8 cellular contexts compared by ENCODE assay signal in genomic region chr10:67884842-67885680, GRCh38. TPM values are rescaled to one million over a fixed set of nuclear protein-coding genes. Genes with fewer than 3 reads are reported as not detected.
DNase-seq lines count a peak whose midpoint lies in the region; ATAC-seq and TF ChIP-seq lines count a peak whose summit lies in the region.

No MANE protein-coding gene starts in this region.

- peak overlapping the region; percentile 87 for H3K4me3 ChIP-seq in DOHH2 (ENCODE audit: low read length)
- peak overlapping the region; percentile 94 for H3K4me3 ChIP-seq in GM23338
- peak overlapping the region; percentile 90 for H3K4me3 ChIP-seq in Karpas-422 (ENCODE audit: low read length)

- H3K4me1 ChIP-seq in DOHH2 (ENCODE audit: control insufficient read depth, low read length) = peaks cover 20% of the 10 kb centered on the region
- H3K4me1 ChIP-seq in GM23338 (ENCODE audit: insufficient read depth) = peaks cover 19% of the 10 kb centered on the region
- H3K4me1 ChIP-seq in Karpas-422 (ENCODE audit: low read length) = peaks cover 15% of the 10 kb centered on the region
- no peaks in the 10 kb centered on the region for H3K4me1 ChIP-seq in foreskin keratinocyte

- H3K79me2 ChIP-seq in DOHH2 (ENCODE audit: control insufficient read depth, low read length) (peaks cover 53% of the 10 kb centered on the region), GM23338 (replicated peaks; ENCODE audit: insufficient read depth) (peaks cover 52% of the 10 kb centered on the region), Karpas-422 (ENCODE audit: low read length) (peaks cover 48% of the 10 kb centered on the region)

- DNase-seq in GM23338 (ENCODE audit: low spot score) (peak; percentile 84), Karpas-422 (peak; percentile 93), SIG-M5 treated with dmso at 0.1 percent for 504 hours (lab: John Stamatoyannopoulos, UW; ENCODE audit: unreplicated experiment) (peak; percentile 72), foreskin keratinocyte (peak; percentile 30 to 63), neural crest cell (ENCODE audit: low read depth, low spot score) (peak; percentile 60)
- peak; percentile 60 for DNase-seq in activated gamma-delta T cell treated with anti-CD3 and anti-CD28 coated beads, Interleukin-2, amount 50 U/mL, for 16 hours (ENCODE audit: low read depth)
- peak; percentile 84 to 85 for DNase-seq in stimulated activated naive CD8-positive, alpha-beta T cell treated with anti-CD3 and anti-CD28 coated beads, Interleukin-15, amount 100 ng/mL, for 72 hours

- peaks cover 7% of the 10 kb centered on the region; the same call in 1 of the 2 replicates for H4K20me1 ChIP-seq in DOHH2 (ENCODE audit: control insufficient read depth, insufficient read depth, low read depth, low read length)
- peaks cover 39% of the 10 kb centered on the region for H4K20me1 ChIP-seq in GM23338 (replicated peaks; ENCODE audit: insufficient read depth)
- 0 out of 2 replicates have a peak, but pooled peaks cover 3% of the 10 kb centered on the region for H4K20me1 ChIP-seq in Karpas-422 (ENCODE audit: insufficient read depth, low read depth, low read length)

- peaks cover 46% of the 10 kb centered on the region for H3K36me3 ChIP-seq in DOHH2 (ENCODE audit: control insufficient read depth, low read length)
- peaks cover 33% of the 10 kb centered on the region for H3K36me3 ChIP-seq in GM23338 (ENCODE audit: insufficient read depth)
- peaks cover 28% of the 10 kb centered on the region for H3K36me3 ChIP-seq in Karpas-422 (ENCODE audit: insufficient read depth, low read length)

- H3K4me2 ChIP-seq in DOHH2 (ENCODE audit: low read length) (peak overlapping the region; percentile 99), GM23338 (peak overlapping the region; percentile 93), Karpas-422 (ENCODE audit: low read depth, low read length, poor library complexity, severe bottlenecking) (peak overlapping the region; percentile 81)

- H3K9ac ChIP-seq in Karpas-422 (ENCODE audit: low read length) = peak overlapping the region; percentile 84

- H3K9me3 ChIP-seq in DOHH2 (ENCODE audit: control insufficient read depth, insufficient read depth, low read length) (no peaks in the 10 kb centered on the region), Karpas-422 (ENCODE audit: low read length) (no peaks in the 10 kb centered on the region)

- H3K27ac Mint-ChIP-seq in GM23338 (peak overlapping the region; percentile 92), neural crest cell (ENCODE audit: unreplicated experiment) (peak overlapping the region; percentile 94)
- H3K27ac Mint-ChIP-seq in stimulated activated naive CD8-positive, alpha-beta T cell treated with anti-CD3 and anti-CD28 coated beads, Interleukin-15, amount 100 ng/mL, for 72 hours = peak overlapping the region; percentile 93 to 94

- H3K27me3 ChIP-seq in DOHH2 (ENCODE audit: control insufficient read depth, low read length) = no peaks in the 10 kb centered on the region
- H3K27me3 ChIP-seq in GM23338 (ENCODE audit: insufficient read depth) = no peaks in the 10 kb centered on the region
- no peaks in the 10 kb centered on the region for H3K27me3 ChIP-seq in Karpas-422 (ENCODE audit: low read length)
- no peaks in the 10 kb centered on the region for H3K27me3 ChIP-seq in foreskin keratinocyte

- H3K9me2 ChIP-seq in DOHH2 (replicated peaks; ENCODE audit: control insufficient read depth, low read length) = no peaks in the 10 kb centered on the region
- H3K9me2 ChIP-seq in GM23338 (ENCODE audit: insufficient read depth) = no peaks in the 10 kb centered on the region
- H3K9me2 ChIP-seq in Karpas-422 (replicated peaks; ENCODE audit: insufficient read depth, low read length) = no peaks in the 10 kb centered on the region

- ATAC-seq in GM23338 (peak; percentile 67), foreskin keratinocyte (peak; percentile 69)
- peak; percentile 85 for ATAC-seq in stimulated activated naive CD8-positive, alpha-beta T cell treated with anti-CD3 and anti-CD28 coated beads, Interleukin-15, amount 100 ng/mL, for 72 hours

- no peak overlapping the region for H2AFZ ChIP-seq in GM23338
- no peak overlapping the region for H2AFZ ChIP-seq in Karpas-422 (ENCODE audit: low read length)

- H3K4me1 Mint-ChIP-seq in GM23338 (peaks cover 18% of the 10 kb centered on the region), neural crest cell (peaks cover 23% of the 10 kb centered on the region)
- peaks cover 35% of the 10 kb centered on the region for H3K4me1 Mint-ChIP-seq in stimulated activated naive CD8-positive, alpha-beta T cell treated with anti-CD3 and anti-CD28 coated beads, Interleukin-15, amount 100 ng/mL, for 72 hours

- H3K4me3 Mint-ChIP-seq in GM23338 (peak overlapping the region; percentile 89), neural crest cell (peak overlapping the region; percentile 97)
- peak overlapping the region; percentile 89 to 96 for H3K4me3 Mint-ChIP-seq in stimulated activated naive CD8-positive, alpha-beta T cell treated with anti-CD3 and anti-CD28 coated beads, Interleukin-15, amount 100 ng/mL, for 72 hours

- TF ChIP-seq CTCF in DOHH2 (IDR thresholded peaks at IDR 0.05; ENCODE audit: low read depth, low read length, poor library complexity, severe bottlenecking) (no peak), GM23338 (conservative IDR thresholded peaks at IDR 0.05; ENCODE audit: low read depth in 2 of 2) (no peak), foreskin keratinocyte (conservative IDR thresholded peaks at IDR 0.05) (peak; percentile 7), neural crest cell (conservative IDR thresholded peaks at IDR 0.05) (no peak)

- peaks cover 2% of the 10 kb centered on the region; the same call in 1 of the 3 replicates for H3K9me3 Mint-ChIP-seq in GM23338
- H3K9me3 Mint-ChIP-seq in neural crest cell = no peaks in the 10 kb centered on the region
- H3K9me3 Mint-ChIP-seq in stimulated activated naive CD8-positive, alpha-beta T cell treated with anti-CD3 and anti-CD28 coated beads, Interleukin-15, amount 100 ng/mL, for 72 hours = no peaks in the 10 kb centered on the region

- H3K27ac ChIP-seq in DOHH2 (ENCODE audit: low read depth, low read length) (peak overlapping the region; percentile 76), GM23338 (ENCODE audit: low read depth) (peak overlapping the region; percentile 93), Karpas-422 (ENCODE audit: low read length) (peak overlapping the region; percentile 72), foreskin keratinocyte (peak overlapping the region; percentile 65)

- peaks cover 17% of the 10 kb centered on the region for H3F3A ChIP-seq in DOHH2 (ENCODE audit: control insufficient read depth, insufficient read depth)
- peaks cover 9% of the 10 kb centered on the region for H3F3A ChIP-seq in GM23338 (replicated peaks; ENCODE audit: low read depth)

- H3K27me3 Mint-ChIP-seq in GM23338 (ENCODE audit: insufficient read depth, low read depth, poor library complexity) = peaks cover 12% of the 10 kb centered on the region
- no peaks in the 10 kb centered on the region for H3K27me3 Mint-ChIP-seq in neural crest cell (ENCODE audit: low read depth)
- H3K27me3 Mint-ChIP-seq in stimulated activated naive CD8-positive, alpha-beta T cell treated with anti-CD3 and anti-CD28 coated beads, Interleukin-15, amount 100 ng/mL, for 72 hours = no peaks in the 10 kb centered on the region

- H3K36me3 Mint-ChIP-seq in GM23338 (ENCODE audit: low read depth) = peaks cover 49% of the 10 kb centered on the region
- peaks cover 18% of the 10 kb centered on the region for H3K36me3 Mint-ChIP-seq in neural crest cell (ENCODE audit: low read depth)

TF ChIP-seq in GM23338, 12 proteins besides CTCF, POLR2A, EP300 and RAD21:
- no peak for TF ChIP-seq EZH2phosphoT487 (IDR thresholded peaks at IDR 0.05; ENCODE audit: unreplicated experiment)
- TF ChIP-seq, protein P1, sequence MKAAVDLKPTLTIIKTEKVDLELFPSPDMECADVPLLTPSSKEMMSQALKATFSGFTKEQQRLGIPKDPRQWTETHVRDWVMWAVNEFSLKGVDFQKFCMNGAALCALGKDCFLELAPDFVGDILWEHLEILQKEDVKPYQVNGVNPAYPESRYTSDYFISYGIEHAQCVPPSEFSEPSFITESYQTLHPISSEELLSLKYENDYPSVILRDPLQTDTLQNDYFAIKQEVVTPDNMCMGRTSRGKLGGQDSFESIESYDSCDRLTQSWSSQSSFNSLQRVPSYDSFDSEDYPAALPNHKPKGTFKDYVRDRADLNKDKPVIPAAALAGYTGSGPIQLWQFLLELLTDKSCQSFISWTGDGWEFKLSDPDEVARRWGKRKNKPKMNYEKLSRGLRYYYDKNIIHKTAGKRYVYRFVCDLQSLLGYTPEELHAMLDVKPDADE (IDR thresholded peaks at IDR 0.05) = peak; percentile 13; the same call in 1 of the 2 replicates

RNA-seq across cellular contexts. Expression of gene SIRT1, which starts 0.6 kb away (rescaled TPM):
- total RNA-seq in GM23338 (2014; rRNA removed; shearing (Covaris generic)) = 61.6 and 68.0 TPM in 2 replicates
- polyA plus RNA-seq in GM23338 (2016; fragmentation: Nextera tagmentation; extraction: Ambion mirVana) (32.4 and 35.9 TPM in 2 replicates), foreskin keratinocyte (2.3 and 3.4 TPM in 2 replicates)
- total RNA-seq in Karpas-422 (2014; rRNA removed; shearing (Covaris generic); ENCODE audit: low replicate concordance) = 14.9 and 29.0 TPM in 2 replicates
- total RNA-seq in foreskin keratinocyte (8.6 and 9.4 TPM in 2 replicates), neural crest cell (30.9 and 33.0 TPM in 2 replicates)

RNA-seq across cellular contexts. Expression of gene DNAJC12, which starts 47.1 kb away (rescaled TPM):
- total RNA-seq in GM23338 (2014; rRNA removed; shearing (Covaris generic)) = 1.1 and 2.2 TPM in 2 replicates
- 4.5 and 5.7 TPM in 2 replicates for polyA plus RNA-seq in GM23338 (2016; fragmentation: Nextera tagmentation; extraction: Ambion mirVana)
- total RNA-seq in Karpas-422 (2014; rRNA removed; shearing (Covaris generic); ENCODE audit: low replicate concordance) = 52.2 and 72.8 TPM in 2 replicates
- total RNA-seq in foreskin keratinocyte = 0.21 and 0.41 TPM in 2 replicates
- 0.20 and 0.27 TPM in 2 replicates for polyA plus RNA-seq in foreskin keratinocyte
- total RNA-seq in neural crest cell = 3.8 and 4.1 TPM in 2 replicates

Comparison
In these comparisons a context has a peak if more than half of its experiments do, and no peak if none do; other contexts are left out.
1. Peak in every context shown above with its lines: DNase-seq, ATAC-seq, H3K4me3 ChIP-seq and H3K27ac ChIP-seq.
2. RNA of gene DNAJC12, which starts 47.1 kb away (total RNA-seq): 52.2 to 72.8 TPM in Karpas-422; 3.8 to 4.1 TPM in neural crest cell, 1.1 to 2.2 TPM in GM23338 and 0.21 to 0.41 TPM in foreskin keratinocyte; every median in the first group is over 10 times any median in the second.